8 cellular contexts compared by ENCODE assay signal in the genomic region with DNA sequence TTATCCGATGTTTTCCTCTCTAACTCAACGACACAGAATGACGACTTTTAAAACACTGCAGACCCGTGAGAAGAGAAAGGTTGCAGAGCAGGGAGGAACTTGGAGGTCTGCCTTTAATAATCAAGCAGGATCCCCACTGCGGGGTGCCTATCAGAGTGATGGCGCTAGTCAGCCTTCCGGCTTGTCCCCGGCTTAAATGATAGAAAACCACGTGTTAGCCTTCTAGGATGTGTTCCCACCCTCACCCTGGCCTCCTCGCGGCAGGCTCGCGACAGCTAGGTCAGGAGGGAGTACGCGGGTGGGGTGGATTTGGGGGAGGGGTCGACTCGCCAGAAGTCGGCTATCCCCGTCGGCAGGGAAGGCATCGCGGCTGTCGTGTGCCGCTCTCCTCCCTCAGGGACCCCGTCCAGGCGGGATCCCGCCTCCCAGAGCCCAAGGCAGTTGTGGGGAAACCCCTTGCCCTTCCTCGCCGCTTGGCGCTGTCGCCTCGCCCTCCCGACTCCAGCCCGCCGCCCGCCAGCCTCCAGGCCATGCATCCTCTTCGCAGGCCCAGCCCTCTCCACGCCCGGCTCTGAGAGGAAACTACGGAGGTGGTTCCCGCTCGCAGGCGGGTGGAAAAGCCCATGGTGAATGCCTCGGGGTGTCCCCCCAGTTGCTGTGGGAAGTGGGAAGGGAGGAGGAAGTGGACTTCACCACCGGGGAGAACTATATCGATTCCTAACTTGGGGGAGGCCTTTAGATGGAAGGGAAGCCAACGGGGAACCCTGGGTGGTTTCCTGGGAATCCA. TPM values are rescaled to one million over a fixed set of nuclear protein-coding genes. Genes with fewer than 3 reads are reported as not detected.
DNase-seq lines count a peak whose midpoint lies in the region; ATAC-seq and TF ChIP-seq lines count a peak whose summit lies in the region.

No MANE protein-coding gene starts in this region.

- peak overlapping the region; percentile 98 for H2AFZ ChIP-seq in parathyroid adenoma

- H3K9me3 Mint-ChIP-seq in activated naive CD8-positive, alpha-beta T cell treated with anti-CD3 and anti-CD28 coated beads for 36 hours, result no peaks in the 10 kb centered on the region
- no peaks in the 10 kb centered on the region for H3K9me3 Mint-ChIP-seq in type B pancreatic cell

- peaks cover 28% of the 10 kb centered on the region for H3K4me1 Mint-ChIP-seq in activated naive CD8-positive, alpha-beta T cell treated with anti-CD3 and anti-CD28 coated beads for 36 hours
- peaks cover 25% of the 10 kb centered on the region for H3K4me1 Mint-ChIP-seq in type B pancreatic cell (ENCODE audit: unreplicated experiment)

- peak overlapping the region; percentile 91 for H3K4me3 Mint-ChIP-seq in activated naive CD8-positive, alpha-beta T cell treated with anti-CD3 and anti-CD28 coated beads for 36 hours
- peak overlapping the region; percentile 95 for H3K4me3 Mint-ChIP-seq in type B pancreatic cell

- H3K4me2 ChIP-seq in parathyroid adenoma (ENCODE audit: low read length), result peak overlapping the region; percentile 97

- peak overlapping the region; percentile 99 for H3K27ac Mint-ChIP-seq in activated naive CD8-positive, alpha-beta T cell treated with anti-CD3 and anti-CD28 coated beads for 36 hours
- H3K27ac Mint-ChIP-seq in type B pancreatic cell, result peak overlapping the region; percentile 100

- H3K4me1 ChIP-seq in HEK293 (ENCODE audit: control insufficient read depth, insufficient read depth, low read length) (peaks cover 8% of the 10 kb centered on the region; the same call in 1 of the 2 replicates), cardiac muscle cell (ENCODE audit: low read depth) (peaks cover 12% of the 10 kb centered on the region), parathyroid adenoma (no peaks in the 10 kb centered on the region)

- CTCF ChIA-PET in HEK293 (lab: Yijun Ruan, JAX), result interaction anchor here (0.7 to 1.4 kb wide), 4 partner anchors 9 to 214 kb away, joined by 3 to 7 read pairs (median 4); no protein-coding TSS in a partner anchor

- H3K36me3 Mint-ChIP-seq in activated naive CD8-positive, alpha-beta T cell treated with anti-CD3 and anti-CD28 coated beads for 36 hours, result peaks cover 12% of the 10 kb centered on the region
- H3K36me3 Mint-ChIP-seq in type B pancreatic cell, result no peaks in the 10 kb centered on the region

- DNase-seq in GF-D8 (lab: John Stamatoyannopoulos, UW) (peak; percentile 76), MV-4-11 (lab: John Stamatoyannopoulos, UW) (peak; percentile 75), cardiac muscle cell (ENCODE audit: low read depth in 1 of 2, low spot score in 1 of 2) (peak; percentile 83 to 86), type B pancreatic cell (ENCODE audit: extremely low spot score, unreplicated experiment) (peak; percentile 84)
- peak; percentile 83 for DNase-seq in activated naive CD8-positive, alpha-beta T cell treated with anti-CD3 and anti-CD28 coated beads for 36 hours

- peaks cover 3% of the 10 kb centered on the region for H3K27me3 Mint-ChIP-seq in activated naive CD8-positive, alpha-beta T cell treated with anti-CD3 and anti-CD28 coated beads for 36 hours
- H3K27me3 Mint-ChIP-seq in type B pancreatic cell, result peaks cover 5% of the 10 kb centered on the region

- TF ChIP-seq CTCF in HEK293 (tag by site-specific recombination; IDR thresholded peaks at IDR 0.05) (peak; percentile 91), cardiac muscle cell (IDR thresholded peaks at IDR 0.05; ENCODE audit: low read depth, low read length) (peak; percentile 1), parathyroid adenoma (IDR thresholded peaks at IDR 0.05) (no peak), type B pancreatic cell (conservative IDR thresholded peaks at IDR 0.05) (no peak)

- H3K9me3 ChIP-seq in HEK293 (ENCODE audit: control insufficient read depth, insufficient read depth, low read depth, low read length), result no peaks in the 10 kb centered on the region
- no peaks in the 10 kb centered on the region for H3K9me3 ChIP-seq in cardiac muscle cell (ENCODE audit: low read depth)
- H3K9me3 ChIP-seq in parathyroid adenoma (ENCODE audit: control insufficient read depth, low read length), result no peaks in the 10 kb centered on the region

- ATAC-seq in SK-N-SH treated with all-trans-retinoic acid at 6 μM for 48 hours, result peak; percentile 60

- no peaks in the 10 kb centered on the region for H3K27me3 ChIP-seq in cardiac muscle cell
- no peaks in the 10 kb centered on the region for H3K27me3 ChIP-seq in parathyroid adenoma (ENCODE audit: control insufficient read depth, insufficient read depth, low read length)

- H3K4me3 ChIP-seq in HEK293 (ENCODE audit: low read depth, low read length) (peak overlapping the region; percentile 99), cardiac muscle cell (peak overlapping the region; percentile 77), parathyroid adenoma (ENCODE audit: low read depth, low read length) (peak overlapping the region; percentile 95)

- H3K36me3 ChIP-seq in HEK293 (ENCODE audit: control insufficient read depth in 2 of 2, insufficient read depth in 1 of 2, low read length in 2 of 2) (peaks cover 0 to 5% of the 10 kb centered on the region in 2 experiments; a peak in 1 of 3 replicates), cardiac muscle cell (no peaks in the 10 kb centered on the region), parathyroid adenoma (ENCODE audit: control insufficient read depth, insufficient read depth, low read length) (no peaks in the 10 kb centered on the region)

- POLR2A ChIA-PET in HEK293 (lab: Yijun Ruan, JAX), result interaction anchor here (0.6 kb wide), 1 partner anchor 168 kb away, joined by 4 read pairs; no protein-coding TSS in a partner anchor

- H3K79me2 ChIP-seq in parathyroid adenoma, result peaks cover 13% of the 10 kb centered on the region

- H3K27ac ChIP-seq in HEK293 (ENCODE audit: extremely low read depth, low read depth, low read length) (peak overlapping the region; percentile 91), cardiac muscle cell (peak overlapping the region; percentile 99), parathyroid adenoma (peak overlapping the region; percentile 98)

- peak overlapping the region; percentile 84 for H3K9ac ChIP-seq in parathyroid adenoma

TF ChIP-seq in HEK293, 187 proteins besides CTCF, POLR2A, EP300 and RAD21 (continues in another document):
- TF ChIP-seq ZNF391 (tag by site-specific recombination; IDR thresholded peaks at IDR 0.05; ENCODE audit: borderline replicate concordance, low read depth) (0 out of 2 replicates have a peak, but pooled peaks have one; percentile 76), ZNF510 (tag by site-specific recombination; IDR thresholded peaks at IDR 0.05; ENCODE audit: insufficient replicate concordance) (no peak), ZSCAN30 (tag by site-specific recombination; IDR thresholded peaks at IDR 0.05) (peak; percentile 63; the same call in 1 of the 2 replicates), SP2 (tag by site-specific recombination; IDR thresholded peaks at IDR 0.05) (peak; percentile 76), OSR2 (tag by site-specific recombination; IDR thresholded peaks at IDR 0.05) (no peak), SP3 (tag by site-specific recombination; IDR thresholded peaks at IDR 0.05) (peak; percentile 76), ZNF248 (tag by site-specific recombination; IDR thresholded peaks at IDR 0.05) (no peak), ZBTB20 (tag by site-specific recombination; IDR thresholded peaks at IDR 0.05) (peak; percentile 81)

TF ChIP-seq in SK-N-SH treated with all-trans-retinoic acid at 6 μM for 48 hours, 23 proteins besides CTCF, POLR2A, EP300 and RAD21:
- TF ChIP-seq TOX (CRISPR knock-in tag; IDR thresholded peaks at IDR 0.05; ENCODE audit: borderline replicate concordance), result no peak
TF ChIP-seq in SK-N-SH treated with all-trans-retinoic acid at 6 μM for 48 hours: peak in this region for 0.

RNA-seq across cellular contexts. Expression of a gene that starts 1.1 kb away (rescaled TPM):
- total RNA-seq in activated naive CD8-positive, alpha-beta T cell treated with anti-CD3 and anti-CD28 coated beads for 36 hours, result 10 to 100 TPM; 61.4 to 65.1 TPM
- total RNA-seq in cardiac muscle cell (31.1 and 38.8 TPM in 2 replicates), type B pancreatic cell (ENCODE audit: low replicate concordance) (63.4 and 69.6 TPM in 2 replicates)
- polyA plus RNA-seq in cardiac muscle cell, result 30.9 and 31.9 TPM in 2 replicates

RNA-seq across cellular contexts. Expression of a gene that starts 53.0 kb away (rescaled TPM):
- not detected for total RNA-seq in activated naive CD8-positive, alpha-beta T cell treated with anti-CD3 and anti-CD28 coated beads for 36 hours
- total RNA-seq in cardiac muscle cell (0.12 and 1.3 TPM in 2 replicates), type B pancreatic cell (ENCODE audit: low replicate concordance) (3.7 and 8.2 TPM in 2 replicates)
- polyA plus RNA-seq in cardiac muscle cell, result not detected in 2 replicates

Comparison
In these comparisons a context has a peak if more than half of its experiments do, and no peak if none do; other contexts are left out.
1. Peak in every context shown above with its lines: DNase-seq, ATAC-seq, H3K4me3 ChIP-seq and H3K27ac ChIP-seq.
2. CTCF ChIP-seq: peak in HEK293 (single experiment) and cardiac muscle cell (single experiment); none in parathyroid adenoma (single experiment) and type B pancreatic cell (single experiment).